In genomic region chr10:14560274-14560673, GRCh38 we compare ENCODE assay signal across 8 cellular contexts.
DNase-seq lines count a peak whose midpoint lies in the region; ATAC-seq and TF ChIP-seq lines count a peak whose summit lies in the region.

No MANE protein-coding gene starts in this region.

- no peaks in the 10 kb centered on the region for H3F3A ChIP-seq in OCI-LY1 (ENCODE audit: insufficient read depth, low read length)

- TF ChIP-seq CTCF in GM10266 (IDR thresholded peaks at IDR 0.05; ENCODE audit: control insufficient read depth, insufficient read depth, low read depth, missing control alignments) (peak; percentile 21), OCI-LY1 (IDR thresholded peaks at IDR 0.05; ENCODE audit: low read length) (peak; percentile 63), psoas muscle (IDR thresholded peaks at IDR 0.05) (no peak)

- no peak overlapping the region for H2AFZ ChIP-seq in OCI-LY1 (ENCODE audit: low read length)

- no peak for DNase-seq in GM10266 (ENCODE audit: extremely low spot score)
- peak; percentile 59 for DNase-seq in activated T-helper 9 cell treated with anti-CD3 and anti-CD28 coated beads, Interleukin-2, amount 50 U/mL, for 16 hours (ENCODE audit: low read depth)
- DNase-seq in psoas muscle = no peak
- DNase-seq in NK-92 (lab: John Stamatoyannopoulos, UW; ENCODE audit: unreplicated experiment) = no peak
- DNase-seq in cortex of kidney (lab: John Stamatoyannopoulos, UW) = no peak

- H3K27me3 ChIP-seq in OCI-LY1 (ENCODE audit: insufficient read depth, low read length) (no peaks in the 10 kb centered on the region), layer of hippocampus (ENCODE audit: control insufficient read depth, insufficient read depth, low read length) (no peaks in the 10 kb centered on the region), psoas muscle (ENCODE audit: insufficient read depth in 3 of 3, low read length in 2 of 3) (no peaks in the 10 kb centered on the region)

- H3K27ac ChIP-seq in OCI-LY1 (ENCODE audit: low read depth, low read length, poor library complexity, severe bottlenecking) = peak overlapping the region; percentile 80
- peak overlapping the region; percentile 83 for H3K27ac ChIP-seq in layer of hippocampus (ENCODE audit: low read depth, low read length)
- H3K27ac ChIP-seq in temporal lobe (ENCODE audit: low read depth, low read length) = peak overlapping the region; percentile 90
- no peak overlapping the region for H3K27ac ChIP-seq in psoas muscle

- peaks cover 100% of the 10 kb centered on the region for H3K79me2 ChIP-seq in OCI-LY1 (ENCODE audit: insufficient read depth, low read length)

- H3K4me1 ChIP-seq in OCI-LY1 (ENCODE audit: insufficient read depth, low read length, severe bottlenecking) (peaks cover 100% of the 10 kb centered on the region), psoas muscle (no peaks in the 10 kb centered on the region)

- H3K36me3 ChIP-seq in OCI-LY1 (ENCODE audit: insufficient read depth, low read length) (peaks cover 11% of the 10 kb centered on the region; the same call in 1 of the 2 replicates), psoas muscle (ENCODE audit: insufficient read depth in 1 of 2, low read depth in 1 of 2) (no peaks in the 10 kb centered on the region)

- WGBS in psoas muscle, 3 donors = 80 to 86% (median 82%) methylated on average over 9 of the region's 9 CpGs

- H3K9ac ChIP-seq in OCI-LY1 (ENCODE audit: low read length) = peak overlapping the region; percentile 47

- intact Hi-C loops in psoas muscle (cut with DNase I) = no loop called here

- ATAC-seq in psoas muscle = no peak

- H3K4me2 ChIP-seq in OCI-LY1 (ENCODE audit: low read length) = peak overlapping the region; percentile 77

- H4K20me1 ChIP-seq in OCI-LY1 (ENCODE audit: insufficient read depth, low read length) = no peaks in the 10 kb centered on the region

- H3K9me3 ChIP-seq in OCI-LY1 (ENCODE audit: low read length) = no peaks in the 10 kb centered on the region
- H3K9me3 ChIP-seq in psoas muscle = no peaks in the 10 kb centered on the region

- no peaks in the 10 kb centered on the region for H3K9me2 ChIP-seq in OCI-LY1 (ENCODE audit: low read depth, low read length)

- H3K4me3 ChIP-seq in OCI-LY1 (ENCODE audit: low read depth, low read length, poor library complexity, severe bottlenecking) (peak overlapping the region; percentile 49), psoas muscle (no peak overlapping the region)
